ENCODE assay signal across 8 cellular contexts in genomic region chr1:202571719-202572339, GRCh38.
DNase-seq lines count a peak whose midpoint lies in the region; ATAC-seq and TF ChIP-seq lines count a peak whose summit lies in the region.

No MANE protein-coding gene starts in this region.

- intact Hi-C loops in heart right ventricle (cut with DNase I) = loop anchor here in 1 of 10 donors (10.0 kb wide), 1 partner anchor 77 kb away; no protein-coding TSS in a partner anchor
- intact Hi-C loops in left ventricle myocardium superior (cut with micrococcal nuclease) = no loop called here
- intact Hi-C loops in adrenal gland (cut with DNase I) = loop anchor here in 1 of 2 donors (10.0 kb wide), 1 partner anchor 67 kb away; no protein-coding TSS in a partner anchor

- H3K27ac ChIP-seq in heart right ventricle = peak overlapping the region in 1 of 10 donors; percentile 24
- no peak overlapping the region for H3K27ac ChIP-seq in adrenal gland

- no peak for ATAC-seq in heart right ventricle
- ATAC-seq in left ventricle myocardium superior = no peak
- no peak for ATAC-seq in GM19397 (IDR thresholded peaks at IDR 0.05; ENCODE audit: unreplicated experiment)
- no peak for ATAC-seq in HG02588 (IDR thresholded peaks at IDR 0.05; ENCODE audit: unreplicated experiment)

- H3K36me3 ChIP-seq in heart right ventricle (peaks cover 0 to 95% (median 36%) of the 10 kb centered on the region in 9 donors), adrenal gland (replicated peaks in 1 of 2) (peaks cover 0 to 5% of the 10 kb centered on the region in 2 donors)

- H3K4me1 ChIP-seq in heart right ventricle = peaks cover 4 to 77% (median 43%) of the 10 kb centered on the region in 9 donors
- peaks cover 10 to 39% of the 10 kb centered on the region in 2 donors for H3K4me1 ChIP-seq in adrenal gland (replicated peaks in 1 of 2)

- H3K4me3 ChIP-seq in heart right ventricle (no peak overlapping the region), adrenal gland (no peak overlapping the region)

- DNase-seq in heart right ventricle = no peak
- DNase-seq in left ventricle myocardium superior = no peak
- peak; percentile 28 for DNase-seq in NCI-H1048 (lab: John Stamatoyannopoulos, UW)
- DNase-seq in adrenal gland = peak in 5 of 7 donors; percentile 22 to 42 (median 32)
- DNase-seq in left kidney (ENCODE audit: low read depth, low spot score) = peak; percentile 70
- DNase-seq in SHP77 treated with DMSO at 0.1 percent for 48 hours (lab: John Stamatoyannopoulos, UW) = no peak

- WGBS in heart right ventricle, 2 donors = 49 to 50% methylated on average over 3 of the region's 3 CpGs
- 55 to 64% (median 60%) methylated on average over 3 of the region's 3 CpGs for WGBS in adrenal gland, 4 donors

- no peaks in the 10 kb centered on the region for H3K9me3 ChIP-seq in heart right ventricle
- H3K9me3 ChIP-seq in adrenal gland (replicated peaks in 1 of 3) = no peaks in the 10 kb centered on the region

- no peak for TF ChIP-seq POLR2A in adrenal gland (IDR thresholded peaks at IDR 0.05)

- TF ChIP-seq CTCF in heart right ventricle (IDR thresholded peaks at IDR 0.05) (peak; percentile 62 to 85 (median 76)), adrenal gland (IDR thresholded peaks at IDR 0.05) (peak; percentile 62 to 80 (median 68))

- H3K27me3 ChIP-seq in heart right ventricle (peaks cover 0 to 20% (median 0%) of the 10 kb centered on the region in 7 donors), adrenal gland (no peaks in the 10 kb centered on the region)

Comparison
In these comparisons a context has a peak if more than half of its experiments do, and no peak if none do; other contexts are left out.
1. DNase-seq: peak in NCI-H1048 (single experiment), adrenal gland (5 of 7) and left kidney (single experiment); none in heart right ventricle (0 of 2), left ventricle myocardium superior (single experiment) and SHP77 treated with DMSO at 0.1 percent for 48 hours (single experiment).